In genomic region chr15:74311734-74312444, GRCh38 we compare ENCODE assay signal across 9 cellular contexts. TPM values are rescaled to one million over a fixed set of nuclear protein-coding genes. Genes with fewer than 3 reads are reported as not detected.
DNase-seq lines count a peak whose midpoint lies in the region; ATAC-seq, FAIRE-seq and TF ChIP-seq lines count a peak whose summit lies in the region.
"Had no signal": no experiment of that assay in that cellular context is flagged by ENCODE, and none has a peak within 500 bp of the region (broad histone marks: within the 10 kb centered on the region; RNA-seq: fewer than 3 reads in every experiment).

No MANE protein-coding gene starts in this region.

- no peak for ATAC-seq in gastroesophageal sphincter
- ATAC-seq: T-cell had no signal

- H3K4me1 ChIP-seq in gastroesophageal sphincter = peaks cover 0 to 23% (median 0%) of the 10 kb centered on the region in 3 donors

- no peak overlapping the region for H3K4me3 Mint-ChIP-seq in osteocyte (ENCODE audit: unreplicated experiment)
- H3K4me3 Mint-ChIP-seq: T-cell had no signal

- peak; percentile 84 for FAIRE-seq in GM12891 (lab: Jason Lieb, UNC)
- FAIRE-seq in bronchial epithelial cell (lab: Jason Lieb, UNC) = peak; percentile 62
- FAIRE-seq: colon had no signal

- 46 to 62% methylated on average over 7 of the region's 13 CpGs for WGBS in gastroesophageal sphincter (ENCODE audit: low coverage in 1 of 2), 2 donors

- TF ChIP-seq POLR2A in GM12891 (IDR thresholded peaks at IDR 0.05; ENCODE audit: low read depth, low read length) (no peak), gastroesophageal sphincter (IDR thresholded peaks at IDR 0.05) (no peak)

- no peaks in the 10 kb centered on the region for H3K9me3 ChIP-seq in gastroesophageal sphincter

- H3K4me3 ChIP-seq in bronchial epithelial cell (ENCODE audit: low read depth, low read length) = no peak overlapping the region
- H3K4me3 ChIP-seq in gastroesophageal sphincter = no peak overlapping the region

- TF ChIP-seq EP300 in gastroesophageal sphincter (IDR thresholded peaks at IDR 0.05) = no peak

- H3K36me3 ChIP-seq in bronchial epithelial cell (ENCODE audit: control insufficient read depth, insufficient read depth, low read length) (no peaks in the 10 kb centered on the region), gastroesophageal sphincter (no peaks in the 10 kb centered on the region)

- no peaks in the 10 kb centered on the region for H3K27me3 Mint-ChIP-seq in osteocyte (ENCODE audit: unreplicated experiment)

- H3K27ac Mint-ChIP-seq in osteocyte (ENCODE audit: unreplicated experiment) = peak overlapping the region; percentile 31
- H3K27ac Mint-ChIP-seq: T-cell had no signal

- H3K27ac ChIP-seq in gastroesophageal sphincter (no peak overlapping the region), caudate nucleus (ENCODE audit: low read depth, low read length) (no peak overlapping the region)

- H3K36me3 Mint-ChIP-seq in osteocyte (ENCODE audit: unreplicated experiment) = no peaks in the 10 kb centered on the region
- H3K36me3 Mint-ChIP-seq: T-cell had no signal

- peaks cover 34% of the 10 kb centered on the region for H3K4me1 Mint-ChIP-seq in osteocyte (ENCODE audit: unreplicated experiment)

- peaks cover 13% of the 10 kb centered on the region for H3K27me3 ChIP-seq in bronchial epithelial cell (ENCODE audit: control insufficient read depth, insufficient read depth, low read length)
- peaks cover 70% of the 10 kb centered on the region for H3K27me3 ChIP-seq in gastroesophageal sphincter

- TF ChIP-seq CTCF in bronchial epithelial cell (IDR thresholded peaks at IDR 0.05; ENCODE audit: insufficient read depth, low read length, severe bottlenecking) (peak; percentile 60), osteocyte (IDR thresholded peaks at IDR 0.05) (peak; percentile 69), gastroesophageal sphincter (IDR thresholded peaks at IDR 0.05) (peak in 1 of 4 experiments; percentile 31)

- DNase-seq in GM12891 (ENCODE audit: insufficient read length, low spot score) (no peak), NCI-H1694 (lab: John Stamatoyannopoulos, UW) (peak; percentile 42), bronchial epithelial cell (ENCODE audit: low read depth) (no peak), osteocyte (ENCODE audit: extremely low spot score, unreplicated experiment) (no peak), caudate nucleus (lab: John Stamatoyannopoulos, UW) (no peak), SKM-1 (lab: John Stamatoyannopoulos, UW; ENCODE audit: unreplicated experiment) (no peak)
- DNase-seq: T-cell had no signal

- no peaks in the 10 kb centered on the region for H3K9me3 Mint-ChIP-seq in osteocyte (ENCODE audit: unreplicated experiment)
- H3K9me3 Mint-ChIP-seq: T-cell had no signal

TF ChIP-seq in GM12891, 5 proteins besides CTCF, POLR2A, EP300 and RAD21:
- no peak for TF ChIP-seq POU2F2 (IDR thresholded peaks at IDR 0.05; ENCODE audit: low read depth, low read length)
- no peak for TF ChIP-seq TAF1 (IDR thresholded peaks at IDR 0.05; ENCODE audit: low read depth, low read length)
- TF ChIP-seq POLR2AphosphoS5 (IDR thresholded peaks at IDR 0.05; ENCODE audit: low read depth, low read length) = no peak
TF ChIP-seq in GM12891: peak in this region for 0.

RNA-seq across cellular contexts. Expression of gene CYP11A1, which starts 55.6 kb away (rescaled TPM):
- 0.54 TPM for polyA plus RNA-seq in GM12891 (2012; ENCODE audit: low read depth, missing spikeins)
- total RNA-seq in bronchial epithelial cell (not detected in 2 replicates), osteocyte (not detected in 2 replicates), gastroesophageal sphincter (1 to 10 TPM in 3 of 4 donors, under 1 TPM in 1; 0.67 to 3.7 (median 2.7) TPM)
